32 cellular contexts compared by ENCODE assay signal in genomic region chr14:84454114-84454513, GRCh38.
"Had no signal": no experiment of that assay in that cellular context is flagged by ENCODE, and none has a peak within 500 bp of the region (broad histone marks: within the 10 kb centered on the region; RNA-seq: fewer than 3 reads in every experiment).

No MANE protein-coding gene starts in this region.

- H2AFZ ChIP-seq: parathyroid adenoma had no signal

- H3K9ac ChIP-seq: parathyroid adenoma had no signal

- H3K79me2 ChIP-seq: parathyroid adenoma had no signal

- H3K4me1 ChIP-seq: parathyroid adenoma, psoas muscle, spleen, suprapubic skin, testis, tibial artery, transverse colon, upper lobe of right lung, uterus had no signal

- H3K4me3 ChIP-seq: ovary, psoas muscle, skin epidermis, smooth muscle cell, spleen, suprapubic skin, testis, tibial artery, transverse colon, upper lobe of right lung, uterus had no signal

- H3K9me3 ChIP-seq: ovary, psoas muscle, spleen, suprapubic skin, testis, tibial artery, transverse colon, upper lobe of right lung, uterus had no signal

- ATAC-seq: naive thymus-derived CD8-positive, alpha-beta T cell; natural killer cell treated with Interleukin-12 subunit alpha and Interleukin-12 subunit beta and Interleukin-15 and Interleukin-18, amount 100 ng/mL, for 72 hours; psoas muscle; right cardiac atrium; sciatic nerve; stimulated activated memory B cell treated with anti-CD40 and anti-IgM and Interleukin-4, amounts not matched to agents 10 μg/mL and 1 μg/mL and 100 μg/mL, for 72 hours; stimulated activated naive CD8-positive, alpha-beta T cell treated with anti-CD3 and anti-CD28 coated beads, Interleukin-15, amount 100 ng/mL, for 72 hours; stimulated activated naive CD8-positive, alpha-beta T cell treated with anti-CD3 and anti-CD28 coated beads, Interleukin-15, Interleukin-2, amounts not matched to agents 100 U/mL and 50 U/mL, for 24 hours; upper lobe of right lung had no signal

- H3K27ac Mint-ChIP-seq: naive thymus-derived CD8-positive, alpha-beta T cell; natural killer cell treated with Interleukin-12 subunit alpha and Interleukin-12 subunit beta and Interleukin-15 and Interleukin-18, amount 100 ng/mL, for 72 hours; nephron progenitor cell; progenitor cell of endocrine pancreas; stimulated activated memory B cell treated with anti-CD40 and anti-IgM and Interleukin-4, amounts not matched to agents 10 μg/mL and 1 μg/mL and 100 μg/mL, for 72 hours; stimulated activated naive CD8-positive, alpha-beta T cell treated with anti-CD3 and anti-CD28 coated beads, Interleukin-15, amount 100 ng/mL, for 72 hours; type B pancreatic cell had no signal

- H3K36me3 Mint-ChIP-seq: naive thymus-derived CD8-positive, alpha-beta T cell; natural killer cell treated with Interleukin-12 subunit alpha and Interleukin-12 subunit beta and Interleukin-15 and Interleukin-18, amount 100 ng/mL, for 72 hours; stimulated activated memory B cell treated with anti-CD40 and anti-IgM and Interleukin-4, amounts not matched to agents 10 μg/mL and 1 μg/mL and 100 μg/mL, for 72 hours; type B pancreatic cell had no signal

- DNase-seq: naive thymus-derived CD8-positive, alpha-beta T cell; nephron progenitor cell; occipital lobe; ovary; posterior cingulate gyrus; psoas muscle; right cardiac atrium; spleen; stimulated activated CD4-positive, alpha-beta T cell treated with anti-CD3 and anti-CD28 coated beads, Interleukin-12 subunit alpha, Interleukin-12 subunit beta, amount 100 ng/mL, for 4 hours; stimulated activated CD4-positive, alpha-beta T cell treated with anti-CD3 and anti-CD28 coated beads, Interleukin-1b, Interleukin-23, amount 100 ng/mL, for 48 hours; stimulated activated CD4-positive, alpha-beta T cell treated with anti-CD3 and anti-CD28 coated beads, Interleukin-4, amount 100 ng/mL, for 1 hour; stimulated activated CD4-positive, alpha-beta T cell treated with anti-CD3 and anti-CD28 coated beads, Interleukin-4, amount 100 ng/mL, for 4 hours; stimulated activated CD8-positive, alpha-beta memory T cell treated with anti-CD3 and anti-CD28 coated beads, Interleukin-4, amount 100 ng/mL, for 48 hours; stimulated activated naive CD4-positive, alpha-beta T cell; stimulated activated naive CD8-positive, alpha-beta T cell treated with anti-CD3 and anti-CD28 coated beads, Interleukin-15, amount 100 ng/mL, for 72 hours; stimulated activated naive CD8-positive, alpha-beta T cell treated with anti-CD3 and anti-CD28 coated beads, Interleukin-15, Interleukin-2, amounts not matched to agents 100 U/mL and 50 U/mL, for 24 hours; substantia nigra; testis; tibial artery; transverse colon; upper lobe of right lung; uterus had no signal

- H3K27me3 Mint-ChIP-seq: naive thymus-derived CD8-positive, alpha-beta T cell; natural killer cell treated with Interleukin-12 subunit alpha and Interleukin-12 subunit beta and Interleukin-15 and Interleukin-18, amount 100 ng/mL, for 72 hours; progenitor cell of endocrine pancreas; stimulated activated memory B cell treated with anti-CD40 and anti-IgM and Interleukin-4, amounts not matched to agents 10 μg/mL and 1 μg/mL and 100 μg/mL, for 72 hours; stimulated activated naive CD8-positive, alpha-beta T cell treated with anti-CD3 and anti-CD28 coated beads, Interleukin-15, amount 100 ng/mL, for 72 hours had no signal

- H3K4me3 Mint-ChIP-seq: naive thymus-derived CD8-positive, alpha-beta T cell; natural killer cell treated with Interleukin-12 subunit alpha and Interleukin-12 subunit beta and Interleukin-15 and Interleukin-18, amount 100 ng/mL, for 72 hours; nephron progenitor cell; neural crest cell; stimulated activated memory B cell treated with anti-CD40 and anti-IgM and Interleukin-4, amounts not matched to agents 10 μg/mL and 1 μg/mL and 100 μg/mL, for 72 hours; stimulated activated naive CD8-positive, alpha-beta T cell treated with anti-CD3 and anti-CD28 coated beads, Interleukin-15, amount 100 ng/mL, for 72 hours; type B pancreatic cell had no signal

- H3K9me3 Mint-ChIP-seq: nephron progenitor cell; neural crest cell; stimulated activated memory B cell treated with anti-CD40 and anti-IgM and Interleukin-4, amounts not matched to agents 10 μg/mL and 1 μg/mL and 100 μg/mL, for 72 hours; stimulated activated naive CD8-positive, alpha-beta T cell treated with anti-CD3 and anti-CD28 coated beads, Interleukin-15, amount 100 ng/mL, for 72 hours; type B pancreatic cell had no signal

- H3K27me3 ChIP-seq: ovary, spleen, suprapubic skin, testis, tibial artery, transverse colon, upper lobe of right lung, uterus had no signal

- H3K27ac ChIP-seq: ovary, parathyroid adenoma, psoas muscle, skin epidermis, spleen, suprapubic skin, testis, tibial artery, transverse colon, upper lobe of right lung, uterus had no signal

- H3K4me2 ChIP-seq: smooth muscle cell had no signal

- H3K4me1 Mint-ChIP-seq: naive thymus-derived CD8-positive, alpha-beta T cell; nephron progenitor cell; neural crest cell; stimulated activated memory B cell treated with anti-CD40 and anti-IgM and Interleukin-4, amounts not matched to agents 10 μg/mL and 1 μg/mL and 100 μg/mL, for 72 hours; stimulated activated naive CD8-positive, alpha-beta T cell treated with anti-CD3 and anti-CD28 coated beads, Interleukin-15, amount 100 ng/mL, for 72 hours had no signal

- H3K36me3 ChIP-seq: ovary, spleen, suprapubic skin, tibial artery, transverse colon, upper lobe of right lung, uterus had no signal
